ENCODE assay signal across 7 cellular contexts in the genomic region with DNA sequence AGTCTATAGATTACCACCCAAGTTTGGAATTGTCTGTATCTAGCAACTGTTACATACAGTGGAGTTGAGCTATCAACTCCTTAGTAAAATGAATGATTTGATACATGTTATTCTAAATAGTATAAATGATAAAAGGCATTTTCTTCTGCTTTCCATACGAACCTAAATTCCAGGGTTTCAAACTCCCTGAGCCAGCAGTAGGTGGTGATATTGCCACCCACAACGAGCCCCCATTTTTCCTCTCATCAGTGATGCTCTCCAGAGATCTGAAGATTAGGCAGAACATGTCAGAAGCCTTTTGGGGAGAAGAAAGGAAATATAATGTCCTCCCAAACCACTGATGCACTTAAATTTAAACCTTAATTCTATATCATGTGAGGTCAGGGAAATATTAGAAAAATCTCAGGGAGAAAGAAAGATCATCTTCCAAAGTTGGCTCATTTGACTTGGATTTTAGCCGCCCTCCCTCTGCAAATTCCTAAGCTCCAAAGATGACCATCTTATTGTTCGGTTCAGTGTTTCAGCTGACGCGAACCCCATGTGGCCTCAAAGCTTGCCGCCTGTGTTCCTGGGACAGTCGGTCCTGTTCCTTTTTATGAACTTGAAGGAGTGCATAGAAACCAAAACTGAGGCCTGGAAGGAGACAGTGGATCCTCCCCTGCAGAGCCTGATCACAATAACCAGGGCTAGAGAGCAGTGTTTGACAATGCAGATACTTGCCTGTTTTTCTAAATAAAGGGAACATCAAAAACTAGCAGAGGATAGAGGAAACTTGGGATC. TPM values are rescaled to one million over a fixed set of nuclear protein-coding genes. Genes with fewer than 3 reads are reported as not detected.
DNase-seq lines count a peak whose midpoint lies in the region; ATAC-seq, FAIRE-seq and TF ChIP-seq lines count a peak whose summit lies in the region.

No MANE protein-coding gene starts in this region.

- peaks cover 69% of the 10 kb centered on the region for H3K79me2 ChIP-seq in SK-N-SH (ENCODE audit: insufficient read depth)

- peaks cover 14% of the 10 kb centered on the region for H3F3A ChIP-seq in SK-N-SH (replicated peaks; ENCODE audit: insufficient read depth)

- intact Hi-C loops in stomach (cut with DNase I; ENCODE audit: low total_unique reads): no loop called here

- no peaks in the 10 kb centered on the region for H3K9me2 ChIP-seq in SK-N-SH

- H3K36me3 ChIP-seq in SK-N-SH (replicated peaks in 1 of 2; ENCODE audit: control insufficient read depth in 1 of 2, insufficient read depth in 2 of 2, low read length in 1 of 2) (no peaks in the 10 kb centered on the region), stomach (peaks cover 0 to 11% (median 5%) of the 10 kb centered on the region in 4 donors)

- no peak for TF ChIP-seq EP300 in SK-N-SH (IDR thresholded peaks at IDR 0.05; ENCODE audit: borderline replicate concordance in 1 of 2, low read depth in 1 of 2, low read length in 1 of 2)
- TF ChIP-seq EP300 in stomach (IDR thresholded peaks at IDR 0.05): no peak

- peak overlapping the region; percentile 97 for H3K4me2 ChIP-seq in SK-N-SH

- TF ChIP-seq RAD21 in SK-N-SH (IDR thresholded peaks at IDR 0.05; ENCODE audit: low read length): peak; percentile 74

- TF ChIP-seq CTCF in SK-N-SH (IDR thresholded peaks at IDR 0.05) (peak; percentile 70), fibroblast of villous mesenchyme (IDR thresholded peaks at IDR 0.05; ENCODE audit: insufficient read depth, low read depth, low read length) (peak; percentile 59), stomach (IDR thresholded peaks at IDR 0.05) (peak in 1 of 7 experiments; percentile 10)

- peak overlapping the region in 1 of 2 experiments; percentile 81; a peak in 2 of 4 replicates for H3K27ac ChIP-seq in SK-N-SH (ENCODE audit: low read depth in 2 of 2, low read length in 1 of 2)
- H3K27ac ChIP-seq in stomach: peak overlapping the region in 4 of 5 donors; percentile 96 to 100 (median 100)

- DNase-seq in HCEC 1CT: peak; percentile 31
- DNase-seq in SK-N-SH: peak; percentile 42
- DNase-seq in fibroblast of villous mesenchyme (ENCODE audit: low read depth): peak; percentile 82
- DNase-seq in stomach: no peak
- no peak for DNase-seq in NOMO-1 treated with dmso at 0.1 percent for 144 hours (lab: John Stamatoyannopoulos, UW; ENCODE audit: unreplicated experiment)
- DNase-seq in HTR-8/SVneo (ENCODE audit: insufficient read length, low spot score): no peak

- no peaks in the 10 kb centered on the region for H4K20me1 ChIP-seq in SK-N-SH (ENCODE audit: insufficient read depth)

- H3K27me3 ChIP-seq in SK-N-SH (ENCODE audit: insufficient read depth): no peaks in the 10 kb centered on the region
- H3K27me3 ChIP-seq in stomach: peaks cover 0 to 4% (median 0%) of the 10 kb centered on the region in 3 donors

- peaks cover 13% of the 10 kb centered on the region in 2 experiments; a peak in 3 of 4 replicates for H3K4me1 ChIP-seq in SK-N-SH (ENCODE audit: control insufficient read depth in 1 of 2, insufficient read depth in 2 of 2, low read depth in 1 of 2, low read length in 1 of 2)
- H3K4me1 ChIP-seq in stomach: peaks cover 21 to 70% (median 55%) of the 10 kb centered on the region in 4 donors

- TF ChIP-seq POLR2A in stomach (IDR thresholded peaks at IDR 0.05): no peak

- FAIRE-seq in HTR-8/SVneo (lab: Jason Lieb, UNC): no peak

- WGBS in SK-N-SH (ENCODE audit: low lambda C conversion rate): 75% methylated on average over 8 of the region's 8 CpGs
- 68 to 75% (median 73%) methylated on average over 8 of the region's 8 CpGs for WGBS in stomach, 5 donors

- ATAC-seq in GM18861 (IDR thresholded peaks at IDR 0.05; ENCODE audit: unreplicated experiment): no peak

- POLR2A ChIA-PET in SK-N-SH (lab: Yijun Ruan, JAX): no interaction called here

- CTCF ChIA-PET in SK-N-SH (lab: Yijun Ruan, JAX): interaction anchor here (0.7 to 2.8 kb wide), 12 partner anchors 8 to 193 kb away, joined by 3 to 27 read pairs (median 4); no protein-coding TSS in a partner anchor

- H3K9me3 ChIP-seq in SK-N-SH (no peaks in the 10 kb centered on the region), stomach (no peaks in the 10 kb centered on the region)

- H3K4me3 ChIP-seq in SK-N-SH (ENCODE audit: low read depth in 2 of 2, low read length in 1 of 2) (peak overlapping the region in 1 of 2 experiments; percentile 72; a peak in 1 of 4 replicates), fibroblast of villous mesenchyme (ENCODE audit: low read depth, low read length) (peak overlapping the region; percentile 1), stomach (peak overlapping the region in 3 of 4 donors; percentile 71 to 72 (median 72))

- peak overlapping the region; percentile 97; the same call in 1 of the 2 replicates for H3K9ac ChIP-seq in SK-N-SH

- H2AFZ ChIP-seq in SK-N-SH (ENCODE audit: low read depth): no peak overlapping the region

TF ChIP-seq in SK-N-SH, 30 proteins besides CTCF, POLR2A, EP300 and RAD21:
- TF ChIP-seq, protein P1, sequence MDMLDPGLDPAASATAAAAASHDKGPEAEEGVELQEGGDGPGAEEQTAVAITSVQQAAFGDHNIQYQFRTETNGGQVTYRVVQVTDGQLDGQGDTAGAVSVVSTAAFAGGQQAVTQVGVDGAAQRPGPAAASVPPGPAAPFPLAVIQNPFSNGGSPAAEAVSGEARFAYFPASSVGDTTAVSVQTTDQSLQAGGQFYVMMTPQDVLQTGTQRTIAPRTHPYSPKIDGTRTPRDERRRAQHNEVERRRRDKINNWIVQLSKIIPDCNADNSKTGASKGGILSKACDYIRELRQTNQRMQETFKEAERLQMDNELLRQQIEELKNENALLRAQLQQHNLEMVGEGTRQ (IDR thresholded peaks at IDR 0.05; ENCODE audit: borderline replicate concordance, low read depth, low read length): no peak
- TF ChIP-seq ELF1 (IDR thresholded peaks at IDR 0.05) (no peak), PBX3 (IDR thresholded peaks at IDR 0.05) (no peak; the same call in 1 of the 2 replicates), IRF3 (IDR thresholded peaks at IDR 0.05; ENCODE audit: low read depth, low read length) (no peak), GABPA (IDR thresholded peaks at IDR 0.05; ENCODE audit: low read depth) (no peak), FOSL2 (IDR thresholded peaks at IDR 0.05; ENCODE audit: borderline replicate concordance, low read depth) (no peak), YY1 (IDR thresholded peaks at IDR 0.05; ENCODE audit: low read depth) (peak; percentile 23; the same call in 1 of the 2 replicates), CHD2 (IDR thresholded peaks at IDR 0.05; ENCODE audit: low read length, partially characterized antibody) (no peak), TCF12 (IDR thresholded peaks at IDR 0.05) (peak; percentile 23; the same call in 1 of the 2 replicates), GATA2 (CRISPR knock-in tag; IDR thresholded peaks at IDR 0.05) (peak; percentile 60; the same call in 1 of the 2 replicates), RCOR1 (IDR thresholded peaks at IDR 0.05; ENCODE audit: low read length) (no peak), SMC3 (IDR thresholded peaks at IDR 0.05; ENCODE audit: low read depth, low read length) (peak; percentile 66)

RNA-seq across cellular contexts. Expression of gene EVA1C, which starts 2.3 kb away (rescaled TPM):
- 9.5 and 10.1 TPM in 2 replicates for polyA plus RNA-seq in SK-N-SH (2012; rRNA removed)
- polyA plus RNA-seq in SK-N-SH (2012; cell fraction: cytosol; rRNA removed): 9.0 and 9.9 TPM in 2 replicates
- 11.5 and 12.6 TPM in 2 replicates for polyA plus RNA-seq in SK-N-SH (2012; cell fraction: nucleus; rRNA removed)
- total RNA-seq in fibroblast of villous mesenchyme: 8.4 and 10.8 TPM in 2 replicates
- total RNA-seq in stomach: 100 to 1,000 TPM in 1 of 5 donors, 10 to 100 TPM in 4; 10.6 to 142 (median 48.7) TPM
- 10 to 100 TPM; 18.2 to 39.1 (median 33.6) TPM for polyA plus RNA-seq in stomach

RNA-seq across cellular contexts. Expression of gene URB1, which starts 22.0 kb away (rescaled TPM):
- 9.9 and 12.5 TPM in 2 replicates for polyA plus RNA-seq in SK-N-SH (2012; rRNA removed)
- polyA plus RNA-seq in SK-N-SH (2012; cell fraction: cytosol; rRNA removed): 4.7 and 6.4 TPM in 2 replicates
- 19.7 and 25.3 TPM in 2 replicates for polyA plus RNA-seq in SK-N-SH (2012; cell fraction: nucleus; rRNA removed)
- total RNA-seq in fibroblast of villous mesenchyme: 17.4 and 37.1 TPM in 2 replicates
- 10 to 100 TPM in 4 of 5 donors, 1 to 10 TPM in 1; 9.3 to 16.3 (median 15.4) TPM for total RNA-seq in stomach
- 1 to 10 TPM; 1.2 to 3.4 (median 1.9) TPM for polyA plus RNA-seq in stomach

Comparison
In these comparisons a context has a peak if more than half of its experiments do, and no peak if none do; other contexts are left out.
1. DNase-seq: peak in HCEC 1CT (single experiment), SK-N-SH (single experiment) and fibroblast of villous mesenchyme (single experiment); none in stomach (single experiment), NOMO-1 treated with dmso at 0.1 percent for 144 hours (single experiment) and HTR-8/SVneo (single experiment).